13 cellular contexts compared by ENCODE assay signal in the genomic region with DNA sequence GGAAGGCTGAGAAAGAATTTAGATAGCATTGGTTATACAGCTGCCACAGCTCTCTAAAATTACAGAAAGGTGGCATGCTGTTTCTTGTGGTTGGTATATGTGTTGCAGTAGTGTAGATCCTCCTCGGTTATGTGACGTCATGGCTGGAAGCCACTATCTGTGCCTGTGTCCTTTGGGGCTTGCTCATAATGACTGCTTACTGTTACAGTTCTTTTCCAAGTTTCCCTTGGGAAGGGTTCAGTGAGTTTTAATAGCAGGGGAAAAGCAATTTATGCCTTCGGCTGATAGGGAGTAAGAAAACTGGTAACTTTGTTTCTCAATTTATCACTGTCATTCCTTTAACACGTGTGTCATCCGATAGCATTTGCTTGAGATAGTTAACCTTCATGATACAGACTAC.
"Had no signal": no experiment of that assay in that cellular context is flagged by ENCODE, and none has a peak within 500 bp of the region (broad histone marks: within the 10 kb centered on the region; RNA-seq: fewer than 3 reads in every experiment).

No MANE protein-coding gene starts in this region.

- DNase-seq: activated CD4-positive, alpha-beta memory T cell treated with anti-CD3 and anti-CD28 coated beads, Interleukin-2, amount 10 ng/mL, durations not matched to agents 7 days and 5 days; activated CD4-positive, alpha-beta T cell treated with anti-CD3 and anti-CD28 coated beads for 1 hour; activated naive CD4-positive, alpha-beta T cell treated with anti-CD3 and anti-CD28 coated beads for 36 hours; effector memory CD4-positive, alpha-beta T cell; kidney glomerular epithelial cell; naive thymus-derived CD4-positive, alpha-beta T cell; stimulated activated CD4-positive, alpha-beta T cell treated with anti-CD3 and anti-CD28 coated beads, Interleukin-2, amount 100 ng/mL, for 48 hours; stimulated activated naive CD8-positive, alpha-beta T cell treated with anti-CD3 and anti-CD28 coated beads, Interleukin-15, Interleukin-2, amounts not matched to agents 100 U/mL and 50 U/mL, for 24 hours; T-helper 9 cell; testis had no signal

- H3K9me3 ChIP-seq: testis had no signal

- H3K27ac ChIP-seq: epithelial cell of prostate, testis had no signal

- H3K4me3 ChIP-seq: lung, testis had no signal

- ATAC-seq: naive thymus-derived CD4-positive, alpha-beta T cell; sciatic nerve; stimulated activated naive CD8-positive, alpha-beta T cell treated with anti-CD3 and anti-CD28 coated beads, Interleukin-15, Interleukin-2, amounts not matched to agents 100 U/mL and 50 U/mL, for 24 hours had no signal

- H3K27me3 ChIP-seq: testis had no signal
